Comparison of ENCODE assay signal across 15 cellular contexts in the genomic region with DNA sequence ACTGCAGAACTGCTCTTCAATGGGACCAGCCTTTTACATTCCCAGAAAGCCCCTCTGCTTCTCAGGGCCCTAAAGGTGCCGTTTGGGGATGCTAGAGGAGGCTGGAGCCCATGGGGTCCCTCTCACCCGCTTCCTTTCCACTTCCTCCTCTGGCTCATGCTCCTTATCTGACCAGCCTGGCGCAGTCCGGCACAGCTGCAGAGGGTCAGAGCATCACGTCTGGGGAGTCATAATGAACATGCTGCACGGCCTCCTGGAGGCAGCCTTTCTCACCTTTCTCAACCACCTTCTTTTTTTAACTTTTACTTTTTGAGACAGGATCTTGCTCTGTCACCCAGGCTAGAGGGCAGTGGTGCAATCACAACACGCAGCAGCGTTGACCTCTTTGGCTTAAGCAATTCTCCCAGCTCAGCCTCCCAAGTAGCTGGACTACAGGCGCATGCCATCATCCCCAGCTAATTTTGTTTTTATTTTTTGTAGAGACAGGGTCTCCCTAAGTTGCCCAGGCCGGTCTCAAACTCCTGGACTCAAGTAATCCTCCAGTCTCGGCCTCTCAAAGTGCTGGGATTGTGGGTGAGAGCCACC. TPM values are rescaled to one million over a fixed set of nuclear protein-coding genes. Genes with fewer than 3 reads are reported as not detected.
A peak's percentile ranks its signal among the peaks of the same experiment; 100 is the strongest.
DNase-seq lines count a peak whose midpoint lies in the region; ATAC-seq and TF ChIP-seq lines count a peak whose summit lies in the region.
"Had no signal": no experiment of that assay in that cellular context is flagged by ENCODE, and none has a peak within 500 bp of the region (broad histone marks: within the 10 kb centered on the region; RNA-seq: fewer than 3 reads in every experiment).

No MANE protein-coding gene starts in this region.

- H3K36me3 Mint-ChIP-seq in activated CD8-positive, alpha-beta T cell treated with anti-CD3 and anti-CD28 coated beads for 36 hours (ENCODE audit: low read depth) = no peaks in the 10 kb centered on the region
- no peaks in the 10 kb centered on the region for H3K36me3 Mint-ChIP-seq in naive B cell
- no peaks in the 10 kb centered on the region for H3K36me3 Mint-ChIP-seq in activated T-helper 2 cell treated with anti-CD3 and anti-CD28 coated beads, Interferon-gamma antibody, Interleukin-2, Interleukin-4, amounts not matched to agents 10 μg/mL and 5 μg/mL and 100 μg/mL, durations not matched to agents 14 hours and 24 hours and 36 hours (ENCODE audit: low read depth)

- H3K27me3 Mint-ChIP-seq in activated CD8-positive, alpha-beta T cell treated with anti-CD3 and anti-CD28 coated beads for 36 hours = no peaks in the 10 kb centered on the region
- H3K27me3 Mint-ChIP-seq in naive B cell = no peaks in the 10 kb centered on the region
- peaks cover 32% of the 10 kb centered on the region for H3K27me3 Mint-ChIP-seq in activated T-helper 2 cell treated with anti-CD3 and anti-CD28 coated beads, Interferon-gamma antibody, Interleukin-2, Interleukin-4, amounts not matched to agents 10 μg/mL and 5 μg/mL and 100 μg/mL, durations not matched to agents 14 hours and 24 hours and 36 hours (ENCODE audit: low read depth)

- DNase-seq in GM10266 (ENCODE audit: extremely low spot score) (no peak), naive B cell (no peak), DMS79 (lab: John Stamatoyannopoulos, UW) (no peak), HEK293T (ENCODE audit: extremely low spot score) (no peak), thyroid gland (no peak)
- no peak for DNase-seq in activated CD8-positive, alpha-beta T cell treated with anti-CD3 and anti-CD28 coated beads for 36 hours
- no peak for DNase-seq in activated T-helper 2 cell treated with anti-CD3 and anti-CD28 coated beads, Interferon-gamma antibody, Interleukin-2, Interleukin-4, amounts not matched to agents 10 μg/mL and 5 μg/mL and 100 μg/mL, durations not matched to agents 14 hours and 24 hours and 36 hours (ENCODE audit: low spot score)
- DNase-seq: DMS153; head of caudate nucleus; NCI-H1436; stimulated activated CD4-positive, alpha-beta T cell treated with anti-CD3 and anti-CD28 coated beads, Interleukin-4, amount 100 ng/mL, for 4 hours had no signal

- no peaks in the 10 kb centered on the region for H3K9me3 Mint-ChIP-seq in activated CD8-positive, alpha-beta T cell treated with anti-CD3 and anti-CD28 coated beads for 36 hours
- no peaks in the 10 kb centered on the region for H3K9me3 Mint-ChIP-seq in naive B cell
- H3K9me3 Mint-ChIP-seq in activated T-helper 2 cell treated with anti-CD3 and anti-CD28 coated beads, Interferon-gamma antibody, Interleukin-2, Interleukin-4, amounts not matched to agents 10 μg/mL and 5 μg/mL and 100 μg/mL, durations not matched to agents 14 hours and 24 hours and 36 hours = no peaks in the 10 kb centered on the region

- H3K27me3 ChIP-seq in thyroid gland = no peaks in the 10 kb centered on the region
- H3K27me3 ChIP-seq: ascending aorta had no signal

- POLR2A ChIA-PET in activated CD8-positive, alpha-beta T cell treated with anti-CD3 and anti-CD28 coated beads for 36 hours (lab: Charles Lee) = interaction anchor here (0.8 to 5.1 kb wide), 10 partner anchors 9 to 77 kb away, joined by 3 to 37 read pairs (median 6); no protein-coding TSS in a partner anchor
- POLR2A ChIA-PET in HEK293T (lab: Yijun Ruan, JAX) = interaction anchor here (0.6 kb wide), 1 partner anchor 1623 kb away, joined by 3 read pairs; no protein-coding TSS in a partner anchor

- ATAC-seq in GM19351 (IDR thresholded peaks at IDR 0.05; ENCODE audit: unreplicated experiment) (peak; percentile 31), naive B cell (ENCODE audit: low read depth in 2 of 2) (no peak)
- ATAC-seq in activated CD8-positive, alpha-beta T cell treated with anti-CD3 and anti-CD28 coated beads for 36 hours = no peak

- no peaks in the 10 kb centered on the region for H3K36me3 ChIP-seq in thyroid gland
- H3K36me3 ChIP-seq: ascending aorta had no signal

- 94% methylated on average over 11 of the region's 11 CpGs for WGBS in thyroid gland, 2 donors

- no peaks in the 10 kb centered on the region for H3K9me3 ChIP-seq in thyroid gland
- H3K9me3 ChIP-seq: ascending aorta had no signal

- CTCF ChIA-PET in activated CD8-positive, alpha-beta T cell treated with anti-CD3 and anti-CD28 coated beads for 36 hours (lab: Charles Lee) = interaction anchor here (2.2 to 4.8 kb wide), 5 partner anchors 22 to 73 kb away, joined by 7 to 44 read pairs (median 14); no protein-coding TSS in a partner anchor
- CTCF ChIA-PET in HEK293T (lab: Yijun Ruan, JAX) = interaction anchor here (0.6 to 1.5 kb wide), 3 partner anchors 41 to 283 kb away, joined by 3 to 6 read pairs (median 3); no protein-coding TSS in a partner anchor

- no peak overlapping the region for H3K27ac ChIP-seq in thyroid gland

- H3K4me3 Mint-ChIP-seq in activated CD8-positive, alpha-beta T cell treated with anti-CD3 and anti-CD28 coated beads for 36 hours = no peak overlapping the region
- H3K4me3 Mint-ChIP-seq in naive B cell = peak overlapping the region in 6 of 8 donors; percentile 48 to 83 (median 68)
- no peak overlapping the region for H3K4me3 Mint-ChIP-seq in activated T-helper 2 cell treated with anti-CD3 and anti-CD28 coated beads, Interferon-gamma antibody, Interleukin-2, Interleukin-4, amounts not matched to agents 10 μg/mL and 5 μg/mL and 100 μg/mL, durations not matched to agents 14 hours and 24 hours and 36 hours (ENCODE audit: low read depth)

- no peak for TF ChIP-seq POLR2A in thyroid gland (IDR thresholded peaks at IDR 0.05)

- H3K4me1 ChIP-seq in thyroid gland = peaks cover 0 to 14% of the 10 kb centered on the region in 2 donors

- H3K4me3 ChIP-seq in thyroid gland (replicated peaks in 1 of 3) = no peak overlapping the region
- H3K4me3 ChIP-seq: ascending aorta, lung had no signal

- peak overlapping the region; percentile 81 for H3K27ac Mint-ChIP-seq in activated CD8-positive, alpha-beta T cell treated with anti-CD3 and anti-CD28 coated beads for 36 hours
- H3K27ac Mint-ChIP-seq in naive B cell = peak overlapping the region in 5 of 6 donors; percentile 83 to 99 (median 98)
- no peak overlapping the region for H3K27ac Mint-ChIP-seq in activated T-helper 2 cell treated with anti-CD3 and anti-CD28 coated beads, Interferon-gamma antibody, Interleukin-2, Interleukin-4, amounts not matched to agents 10 μg/mL and 5 μg/mL and 100 μg/mL, durations not matched to agents 14 hours and 24 hours and 36 hours
- H3K27ac Mint-ChIP-seq: progenitor cell of endocrine pancreas had no signal

- peaks cover 73% of the 10 kb centered on the region for H3K4me1 Mint-ChIP-seq in activated CD8-positive, alpha-beta T cell treated with anti-CD3 and anti-CD28 coated beads for 36 hours (ENCODE audit: low read depth)
- peaks cover 20 to 39% (median 32%) of the 10 kb centered on the region in 3 donors for H3K4me1 Mint-ChIP-seq in naive B cell
- peaks cover 31% of the 10 kb centered on the region for H3K4me1 Mint-ChIP-seq in activated T-helper 2 cell treated with anti-CD3 and anti-CD28 coated beads, Interferon-gamma antibody, Interleukin-2, Interleukin-4, amounts not matched to agents 10 μg/mL and 5 μg/mL and 100 μg/mL, durations not matched to agents 14 hours and 24 hours and 36 hours (ENCODE audit: low read depth)

- intact Hi-C loops in activated CD8-positive, alpha-beta T cell treated with anti-CD3 and anti-CD28 coated beads for 36 hours (cut with micrococcal nuclease) = no loop called here
- intact Hi-C loops in activated T-helper 2 cell treated with anti-CD3 and anti-CD28 coated beads, Interferon-gamma antibody, Interleukin-2, Interleukin-4, amounts not matched to agents 10 μg/mL and 5 μg/mL and 100 μg/mL, durations not matched to agents 14 hours and 24 hours and 36 hours (cut with micrococcal nuclease) = no loop called here
- intact Hi-C loops in thyroid gland (cut with DNase I) = no loop called here

- TF ChIP-seq CTCF in GM10266 (IDR thresholded peaks at IDR 0.05; ENCODE audit: control insufficient read depth, insufficient read depth, low read depth, missing control alignments) = peak; percentile 22
- no peak for TF ChIP-seq CTCF in activated CD8-positive, alpha-beta T cell treated with anti-CD3 and anti-CD28 coated beads for 36 hours (IDR thresholded peaks at IDR 0.05)
- TF ChIP-seq CTCF in thyroid gland (IDR thresholded peaks at IDR 0.05) = no peak

TF ChIP-seq in HEK293T, 16 proteins besides CTCF, POLR2A, EP300 and RAD21:
- no peak for TF ChIP-seq BHLHE40 (IDR thresholded peaks at IDR 0.05; ENCODE audit: borderline replicate concordance)
TF ChIP-seq in HEK293T: peak in this region for 0.

RNA-seq across cellular contexts. Expression of gene TCF7, which starts 15.1 kb away (rescaled TPM):
- total RNA-seq in activated CD8-positive, alpha-beta T cell treated with anti-CD3 and anti-CD28 coated beads for 36 hours = 10 to 100 TPM; 47.4 to 50.3 TPM
- 1 to 10 TPM in 5 of 6 donors, under 1 TPM in 1; 0.34 to 3.7 (median 2.4) TPM for polyA plus RNA-seq in naive B cell (ENCODE audit: low read depth in 6 of 6)
- total RNA-seq in activated T-helper 2 cell treated with anti-CD3 and anti-CD28 coated beads, Interferon-gamma antibody, Interleukin-2, Interleukin-4, amounts not matched to agents 10 μg/mL and 5 μg/mL and 100 μg/mL, durations not matched to agents 14 hours and 24 hours and 36 hours = 8.4 and 10.0 TPM in 2 replicates
- 10 to 100 TPM in 1 of 4 donors, 1 to 10 TPM in 3; 7.4 to 11.8 (median 8.9) TPM for total RNA-seq in thyroid gland

Comparison
In these comparisons a context has a peak if more than half of its experiments do, and no peak if none do; other contexts are left out.
1. H3K4me3 Mint-ChIP-seq: peak in naive B cell (6 of 8); none in activated CD8-positive, alpha-beta T cell treated with anti-CD3 and anti-CD28 coated beads for 36 hours (single experiment) and activated T-helper 2 cell treated with anti-CD3 and anti-CD28 coated beads, Interferon-gamma antibody, Interleukin-2, Interleukin-4, amounts not matched to agents 10 μg/mL and 5 μg/mL and 100 μg/mL, durations not matched to agents 14 hours and 24 hours and 36 hours (single experiment).